28 cellular contexts compared by ENCODE assay signal in the genomic region with DNA sequence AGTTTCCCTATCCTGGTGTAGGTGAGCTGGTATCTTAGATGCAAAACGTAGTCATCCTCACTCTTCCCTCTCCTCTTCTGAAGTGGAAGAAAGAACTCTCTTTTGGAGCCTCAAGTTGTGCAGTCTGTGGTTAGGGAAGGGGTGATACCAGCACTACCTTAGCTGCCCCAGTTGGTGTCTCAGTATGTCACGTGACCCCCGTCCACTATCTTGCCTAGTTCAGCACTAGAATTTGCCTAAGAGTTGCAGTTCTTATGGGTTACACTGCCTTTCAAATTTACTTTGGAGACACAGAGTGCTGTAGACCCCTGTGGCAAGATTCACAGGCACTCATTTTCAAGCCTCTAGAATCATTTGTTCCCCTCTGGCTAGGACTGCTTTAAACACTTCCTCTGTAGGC.
"Had no signal": no experiment of that assay in that cellular context is flagged by ENCODE, and none has a peak within 500 bp of the region (broad histone marks: within the 10 kb centered on the region; RNA-seq: fewer than 3 reads in every experiment).

No MANE protein-coding gene starts in this region.

- H3K4me1 ChIP-seq: colonic mucosa, esophagus muscularis mucosa, esophagus squamous epithelium, foreskin keratinocyte, gastrocnemius medialis, gastroesophageal sphincter, heart left ventricle, heart right ventricle had no signal

- H3K27me3 ChIP-seq: colonic mucosa, esophagus muscularis mucosa, esophagus squamous epithelium, foreskin keratinocyte, gastrocnemius medialis, gastroesophageal sphincter, heart left ventricle, heart right ventricle had no signal

- H3K4me3 ChIP-seq: colonic mucosa, coronary artery, dorsolateral prefrontal cortex, esophagus muscularis mucosa, esophagus squamous epithelium, gastrocnemius medialis, gastroesophageal sphincter, heart left ventricle, heart right ventricle had no signal

- ATAC-seq: effector memory CD8-positive, alpha-beta T cell; esophagus mucosa; foreskin keratinocyte; gastrocnemius medialis; gastroesophageal sphincter; heart left ventricle; heart right ventricle had no signal

- H3K36me3 ChIP-seq: colonic mucosa, esophagus muscularis mucosa, esophagus squamous epithelium, gastrocnemius medialis, gastroesophageal sphincter, heart left ventricle, heart right ventricle had no signal

- FAIRE-seq: colon, endometrium, endothelial cell of umbilical vein, frontal cortex had no signal

- H3K27ac ChIP-seq: colonic mucosa, coronary artery, dorsolateral prefrontal cortex, epithelial cell of prostate, esophagus muscularis mucosa, esophagus squamous epithelium, foreskin keratinocyte, gastrocnemius medialis, gastroesophageal sphincter, heart left ventricle, heart right ventricle had no signal

- H3K9me3 ChIP-seq: colonic mucosa had no signal

- DNase-seq: colonic mucosa; cortex of kidney; dermis blood vessel endothelial cell; dorsolateral prefrontal cortex; effector CD4-positive, alpha-beta T cell; effector CD8-positive, alpha-beta T cell; effector memory CD4-positive, alpha-beta T cell; effector memory CD8-positive, alpha-beta T cell; endodermal cell; erythroblast; esophagus squamous epithelium; foreskin fibroblast; foreskin keratinocyte; foreskin melanocyte; gastrocnemius medialis; glutamatergic neuron; head of caudate nucleus; heart left ventricle; heart right ventricle had no signal
